In the genomic region with DNA sequence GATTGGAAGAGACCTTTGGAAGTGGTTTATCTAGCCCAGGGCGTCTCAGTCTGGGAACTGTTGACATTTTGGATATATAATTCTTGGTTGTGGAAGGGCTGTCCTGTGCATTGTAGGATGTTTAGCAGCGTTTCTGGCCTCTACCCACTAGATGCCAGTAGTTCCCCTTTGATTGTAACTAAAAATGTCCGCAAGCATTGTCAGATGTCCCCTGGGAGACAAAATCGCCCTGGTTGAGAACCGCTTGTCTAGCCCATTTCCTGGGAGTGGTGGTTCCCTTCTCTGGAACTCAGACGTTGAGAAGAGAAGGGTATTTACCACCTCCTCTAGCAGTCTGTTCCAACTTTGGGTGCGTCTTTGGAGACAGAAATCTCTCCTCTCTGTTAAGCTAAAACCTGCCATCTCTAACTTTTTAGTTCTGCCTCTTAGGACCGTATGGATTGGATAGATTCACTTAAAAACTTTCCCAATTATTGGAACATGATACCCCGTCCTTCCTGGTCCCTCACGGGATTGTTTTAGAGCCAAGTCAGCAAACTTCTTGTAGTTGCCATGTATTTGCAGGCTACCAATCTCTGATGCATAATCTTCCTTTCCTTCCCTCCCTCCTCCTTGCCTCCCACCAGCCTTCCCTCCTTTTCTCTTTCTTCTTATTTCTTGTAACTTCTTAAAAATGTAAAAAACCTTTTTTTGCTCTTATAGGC, we compare ENCODE assay signal across 8 cellular contexts. TPM values are rescaled to one million over a fixed set of nuclear protein-coding genes. Genes with fewer than 3 reads are reported as not detected.
DNase-seq lines count a peak whose midpoint lies in the region; ATAC-seq and TF ChIP-seq lines count a peak whose summit lies in the region.

No MANE protein-coding gene starts in this region.

- H3K27me3 ChIP-seq in lower lobe of right lung (ENCODE audit: low read depth), result no peaks in the 10 kb centered on the region
- H3K27me3 ChIP-seq in transverse colon, result no peaks in the 10 kb centered on the region

- in situ Hi-C loops in transverse colon (cut with MboI; ENCODE audit: low pct_ligation_motif_present in 1 of 4, low pct_unique_long_range_greater_than_20kb in 1 of 4, low sequenced_read_pairs in 3 of 4), result no loop called here

- 46 to 69% methylated on average over 5 to 10 of the region's 10 CpGs for WGBS in transverse colon (ENCODE audit: low coverage in 1 of 2), 2 donors

- H3K27me3 Mint-ChIP-seq in activated naive CD4-positive, alpha-beta T cell treated with anti-CD3 and anti-CD28 coated beads, Interleukin-2, amount 50 U/mL, for 24 hours, result no peaks in the 10 kb centered on the region
- no peaks in the 10 kb centered on the region for H3K27me3 Mint-ChIP-seq in activated naive CD4-positive, alpha-beta T cell treated with anti-CD3 and anti-CD28 coated beads, Interleukin-2, amount 10 ng/mL, durations not matched to agents 7 days and 5 days
- H3K27me3 Mint-ChIP-seq in immature natural killer cell (ENCODE audit: low read depth in 3 of 3), result no peaks in the 10 kb centered on the region

- peak; percentile 60 for ATAC-seq in HG02938 (IDR thresholded peaks at IDR 0.05; ENCODE audit: unreplicated experiment)
- peak in 1 of 2 donors; percentile 6 for ATAC-seq in lower lobe of right lung

- H3K9me3 ChIP-seq in lower lobe of right lung, result no peaks in the 10 kb centered on the region
- H3K9me3 ChIP-seq in transverse colon, result no peaks in the 10 kb centered on the region

- no peak overlapping the region for H3K4me3 ChIP-seq in lower lobe of right lung
- H3K4me3 ChIP-seq in transverse colon, result no peak overlapping the region

- no peak for DNase-seq in activated naive CD4-positive, alpha-beta T cell treated with anti-CD3 and anti-CD28 coated beads, Interleukin-2, amount 10 ng/mL, durations not matched to agents 7 days and 5 days
- DNase-seq in lower lobe of right lung, result no peak
- no peak for DNase-seq in immature natural killer cell
- DNase-seq in transverse colon, result no peak
- DNase-seq in NCI-H1092 treated with DMSO at 0.1 percent for 48 hours (lab: John Stamatoyannopoulos, UW), result no peak

- no peaks in the 10 kb centered on the region for H3K9me3 Mint-ChIP-seq in activated naive CD4-positive, alpha-beta T cell treated with anti-CD3 and anti-CD28 coated beads, Interleukin-2, amount 50 U/mL, for 24 hours
- H3K9me3 Mint-ChIP-seq in activated naive CD4-positive, alpha-beta T cell treated with anti-CD3 and anti-CD28 coated beads, Interleukin-2, amount 10 ng/mL, durations not matched to agents 7 days and 5 days, result no peaks in the 10 kb centered on the region
- no peaks in the 10 kb centered on the region for H3K9me3 Mint-ChIP-seq in immature natural killer cell

- peaks cover 16% of the 10 kb centered on the region for H3K36me3 Mint-ChIP-seq in activated naive CD4-positive, alpha-beta T cell treated with anti-CD3 and anti-CD28 coated beads, Interleukin-2, amount 50 U/mL, for 24 hours
- peaks cover 26% of the 10 kb centered on the region for H3K36me3 Mint-ChIP-seq in activated naive CD4-positive, alpha-beta T cell treated with anti-CD3 and anti-CD28 coated beads, Interleukin-2, amount 10 ng/mL, durations not matched to agents 7 days and 5 days
- H3K36me3 Mint-ChIP-seq in immature natural killer cell, result peaks cover 4 to 12% (median 11%) of the 10 kb centered on the region in 3 donors

- TF ChIP-seq EP300 in transverse colon (IDR thresholded peaks at IDR 0.05; ENCODE audit: low read depth), result no peak

- H3K27ac ChIP-seq in VCaP (no peak overlapping the region), lower lobe of right lung (no peak overlapping the region), transverse colon (no peak overlapping the region)

- H3K4me1 Mint-ChIP-seq in activated naive CD4-positive, alpha-beta T cell treated with anti-CD3 and anti-CD28 coated beads, Interleukin-2, amount 50 U/mL, for 24 hours, result peaks cover 47% of the 10 kb centered on the region
- peaks cover 25% of the 10 kb centered on the region for H3K4me1 Mint-ChIP-seq in activated naive CD4-positive, alpha-beta T cell treated with anti-CD3 and anti-CD28 coated beads, Interleukin-2, amount 10 ng/mL, durations not matched to agents 7 days and 5 days
- H3K4me1 Mint-ChIP-seq in immature natural killer cell, result peaks cover 34 to 76% of the 10 kb centered on the region in 2 donors

- TF ChIP-seq CTCF in VCaP (conservative IDR thresholded peaks at IDR 0.05), result peak; percentile 51
- peak; percentile 17 for TF ChIP-seq CTCF in lower lobe of right lung (IDR thresholded peaks at IDR 0.05)
- TF ChIP-seq CTCF in transverse colon (IDR thresholded peaks at IDR 0.05), result no peak

- peaks cover 43% of the 10 kb centered on the region for H3K4me1 ChIP-seq in lower lobe of right lung
- peaks cover 0 to 20% (median 10%) of the 10 kb centered on the region in 4 donors for H3K4me1 ChIP-seq in transverse colon

- intact Hi-C loops in lower lobe of right lung (cut with DNase I) (no loop called here), transverse colon (cut with DNase I; ENCODE audit: low total_unique reads) (no loop called here)

- TF ChIP-seq POLR2A in transverse colon (IDR thresholded peaks at IDR 0.05), result no peak

- peaks cover 64% of the 10 kb centered on the region for H3K36me3 ChIP-seq in lower lobe of right lung
- peaks cover 0 to 23% (median 2%) of the 10 kb centered on the region in 4 donors for H3K36me3 ChIP-seq in transverse colon

- H3K4me3 Mint-ChIP-seq in activated naive CD4-positive, alpha-beta T cell treated with anti-CD3 and anti-CD28 coated beads, Interleukin-2, amount 50 U/mL, for 24 hours, result no peak overlapping the region
- no peak overlapping the region for H3K4me3 Mint-ChIP-seq in activated naive CD4-positive, alpha-beta T cell treated with anti-CD3 and anti-CD28 coated beads, Interleukin-2, amount 10 ng/mL, durations not matched to agents 7 days and 5 days
- no peak overlapping the region for H3K4me3 Mint-ChIP-seq in immature natural killer cell

- peak overlapping the region; percentile 12 for H3K27ac Mint-ChIP-seq in activated naive CD4-positive, alpha-beta T cell treated with anti-CD3 and anti-CD28 coated beads, Interleukin-2, amount 50 U/mL, for 24 hours
- no peak overlapping the region for H3K27ac Mint-ChIP-seq in activated naive CD4-positive, alpha-beta T cell treated with anti-CD3 and anti-CD28 coated beads, Interleukin-2, amount 10 ng/mL, durations not matched to agents 7 days and 5 days
- H3K27ac Mint-ChIP-seq in immature natural killer cell, result peak overlapping the region in 2 of 6 donors; percentile 26 to 40

- CTCF ChIA-PET in activated naive CD4-positive, alpha-beta T cell treated with anti-CD3 and anti-CD28 coated beads, Interleukin-2, amount 10 ng/mL, durations not matched to agents 7 days and 5 days (lab: Charles Lee), result interaction anchor here (0.6 kb wide), 1 partner anchor 17 kb away, joined by 3 read pairs; no protein-coding TSS in a partner anchor

RNA-seq across cellular contexts. Expression of gene TMEM165, which starts 13.9 kb away (rescaled TPM):
- 140 TPM for total RNA-seq in lower lobe of right lung
- 10 to 100 TPM; 44.2 to 50.4 (median 44.8) TPM for polyA plus RNA-seq in immature natural killer cell
- 100 to 1,000 TPM in 3 of 4 donors, 10 to 100 TPM in 1; 79.5 to 215 (median 136) TPM for total RNA-seq in transverse colon

Comparison
In these comparisons a context has a peak if more than half of its experiments do, and no peak if none do; other contexts are left out.
1. CTCF ChIP-seq: peak in VCaP (single experiment) and lower lobe of right lung (single experiment); none in transverse colon (0 of 5).